ENCODE assay signal across 9 cellular contexts in genomic region chr1:160416369-160416768, GRCh38. TPM values are rescaled to one million over a fixed set of nuclear protein-coding genes. Genes with fewer than 3 reads are reported as not detected.
DNase-seq lines count a peak whose midpoint lies in the region; ATAC-seq and TF ChIP-seq lines count a peak whose summit lies in the region.
"Had no signal": no experiment of that assay in that cellular context is flagged by ENCODE, and none has a peak within 500 bp of the region (broad histone marks: within the 10 kb centered on the region; RNA-seq: fewer than 3 reads in every experiment).

No MANE protein-coding gene starts in this region.

- POLR2A ChIA-PET in RWPE1 (lab: Yijun Ruan, JAX; ENCODE audit: low non-redundant PET) = interaction anchor here (0.5 kb wide), 1 partner anchor 62 kb away, joined by 3 read pairs; no protein-coding TSS in a partner anchor

- peak; percentile 27; the same call in 1 of the 2 replicates for TF ChIP-seq CTCF in RWPE1 (conservative IDR thresholded peaks at IDR 0.05; ENCODE audit: low read depth)

- no peak for ATAC-seq in GM21825 (IDR thresholded peaks at IDR 0.05; ENCODE audit: unreplicated experiment)
- ATAC-seq in GM21737 (IDR thresholded peaks at IDR 0.05; ENCODE audit: unreplicated experiment) = no peak
- no peak for ATAC-seq in HG03175 (IDR thresholded peaks at IDR 0.05; ENCODE audit: unreplicated experiment)

- CTCF ChIA-PET in RWPE1 (lab: Yijun Ruan, JAX) = interaction anchor here (0.5 to 2.9 kb wide), 23 partner anchors 9 to 374 kb away, joined by 3 to 10 read pairs (median 4); partner anchors contain the start of genes NCSTN and NHLH1

- no peak overlapping the region for H3K27ac ChIP-seq in RWPE1

- DNase-seq in COLO829 (ENCODE audit: low spot score) (peak; percentile 59), H4 (ENCODE audit: low spot score) (peak; percentile 42), RWPE1 (ENCODE audit: low spot score) (peak; percentile 55), iPS-NIHi7 (ENCODE audit: extremely low spot score) (peak; percentile 79), RPMI8226 (no peak)
- DNase-seq: stimulated activated CD4-positive, alpha-beta T cell treated with anti-CD3 and anti-CD28 coated beads, Interleukin-2, amount 100 ng/mL, for 24 hours had no signal

RNA-seq across cellular contexts. Expression of gene VANGL2, which starts 16.0 kb away (rescaled TPM):
- total RNA-seq in H4 (2014; rRNA removed; shearing (Covaris generic)) = 1.2 and 1.8 TPM in 2 replicates

RNA-seq across cellular contexts. Expression of gene NHLH1, which starts 49.5 kb away (rescaled TPM):
- total RNA-seq in H4 (2014; rRNA removed; shearing (Covaris generic)) = 0.04 TPM in 1 of 2 replicates, not detected in the other
